In genomic region chr19:32346901-32347300, GRCh38 we compare ENCODE assay signal across 1 cellular context.
A peak's percentile ranks its signal among the peaks of the same experiment; 100 is the strongest.
TF ChIP-seq lines count a peak whose summit lies in the region.

No MANE protein-coding gene starts in this region.

TF ChIP-seq in HepG2, 621 proteins besides CTCF, POLR2A, EP300 and RAD21:
- TF ChIP-seq CEBPB (IDR thresholded peaks at IDR 0.05; ENCODE audit: borderline replicate concordance, low read depth, low read length) (peak; percentile 67; the same call in 1 of the 2 replicates), ZZZ3 (CRISPR knock-in tag; IDR thresholded peaks at IDR 0.05; ENCODE audit: borderline replicate concordance) (no peak), ZNF724P (CRISPR knock-in tag; IDR thresholded peaks at IDR 0.05; ENCODE audit: borderline replicate concordance) (no peak), CSRNP1 (CRISPR knock-in tag; IDR thresholded peaks at IDR 0.05) (no peak), SCMH1 (CRISPR knock-in tag; IDR thresholded peaks at IDR 0.05; ENCODE audit: borderline replicate concordance) (no peak)
